In the genomic region with DNA sequence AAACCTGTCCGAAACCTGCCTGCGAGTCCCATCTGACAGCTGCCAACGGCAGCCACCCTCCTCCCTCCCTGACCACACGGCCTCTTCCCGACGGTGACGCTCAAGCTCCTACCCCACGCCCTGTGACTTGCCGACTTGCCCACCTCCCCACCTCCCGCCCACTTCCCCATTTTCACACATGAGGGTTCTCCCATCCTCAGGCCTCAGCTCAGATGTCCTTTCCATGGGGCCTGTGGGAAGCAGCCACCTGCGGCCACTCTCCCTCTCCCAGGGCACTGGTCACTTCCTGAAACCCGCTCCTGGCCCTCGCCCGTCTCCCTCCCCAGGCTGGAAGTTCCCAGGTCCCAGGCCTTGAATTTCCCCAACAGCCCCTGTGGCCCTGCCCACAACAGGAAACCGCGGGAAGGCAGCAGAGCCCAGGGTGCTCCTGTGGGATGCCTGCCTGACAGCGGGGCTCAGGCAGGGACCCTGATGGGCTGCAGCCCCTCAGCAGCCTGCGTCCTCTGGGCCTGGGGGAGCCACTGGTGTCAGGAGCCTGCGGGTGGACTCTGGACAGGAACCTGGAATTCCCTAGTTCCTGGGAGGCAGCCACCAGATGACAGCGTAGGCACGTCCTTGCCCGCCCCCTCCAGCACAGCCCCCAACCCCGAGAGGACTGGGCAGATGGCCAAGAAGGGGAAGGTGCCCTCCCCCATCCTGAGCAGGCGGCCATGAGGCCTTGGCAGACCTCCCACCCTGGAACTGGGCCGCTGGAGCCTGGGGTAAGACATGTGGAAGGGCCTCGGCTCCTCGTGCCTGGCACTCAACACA, we compare ENCODE assay signal across 8 cellular contexts.
DNase-seq lines count a peak whose midpoint lies in the region; ATAC-seq and TF ChIP-seq lines count a peak whose summit lies in the region.

No MANE protein-coding gene starts in this region.

- H3K4me1 ChIP-seq in colonic mucosa (peaks cover 8% of the 10 kb centered on the region), prostate gland (replicated peaks) (peaks cover 7% of the 10 kb centered on the region)

- H3K9me3 ChIP-seq in colonic mucosa (no peaks in the 10 kb centered on the region), prostate gland (no peaks in the 10 kb centered on the region)

- H3K9ac ChIP-seq in colonic mucosa (ENCODE audit: low read depth in 2 of 2, low read length in 2 of 2) = peak overlapping the region; percentile 10 to 30

- no peak for TF ChIP-seq CTCF in colonic mucosa (IDR thresholded peaks at IDR 0.05)
- no peak for TF ChIP-seq CTCF in prostate gland (IDR thresholded peaks at IDR 0.05)

- H3K27ac ChIP-seq in colonic mucosa (no peak overlapping the region), prostate gland (peak overlapping the region; percentile 79)

- no peaks in the 10 kb centered on the region for H3K36me3 ChIP-seq in colonic mucosa
- no peaks in the 10 kb centered on the region for H3K36me3 ChIP-seq in prostate gland

- H3K4me3 ChIP-seq in colonic mucosa (no peak overlapping the region), prostate gland (no peak overlapping the region)

- ATAC-seq in GM21360 (IDR thresholded peaks at IDR 0.05; ENCODE audit: unreplicated experiment) = no peak

- DNase-seq in SKM-1 treated with dmso at 0.1 percent for 144 hours (lab: John Stamatoyannopoulos, UW; ENCODE audit: unreplicated experiment) (peak; percentile 0), SKM-1 (lab: John Stamatoyannopoulos, UW; ENCODE audit: unreplicated experiment) (no peak), NCI-H2227 (lab: John Stamatoyannopoulos, UW; ENCODE audit: unreplicated experiment) (peak; percentile 76), colonic mucosa (peak; percentile 57), prostate gland (ENCODE audit: low spot score) (no peak), cerebellar nuclear complex (lab: John Stamatoyannopoulos, UW) (no peak)
- no peak for DNase-seq in activated effector memory CD4-positive, alpha-beta T cell treated with anti-CD3 and anti-CD28 coated beads, Interleukin-2, amount 50 U/mL, for 16 hours

- intact Hi-C loops in colonic mucosa (cut with DNase I) = no loop called here
- intact Hi-C loops in prostate gland (cut with DNase I) = no loop called here

- 21% methylated on average over 27 of the region's 27 CpGs for WGBS in prostate gland

- peaks cover 5% of the 10 kb centered on the region for H3K27me3 ChIP-seq in colonic mucosa
- no peaks in the 10 kb centered on the region for H3K27me3 ChIP-seq in prostate gland (replicated peaks; ENCODE audit: insufficient read depth)

- TF ChIP-seq POLR2A in prostate gland (IDR thresholded peaks at IDR 0.05) = no peak

Comparison
In these comparisons a context has a peak if more than half of its experiments do, and no peak if none do; other contexts are left out.
1. DNase-seq: peak in SKM-1 treated with dmso at 0.1 percent for 144 hours (single experiment), NCI-H2227 (single experiment) and colonic mucosa (single experiment); none in SKM-1 (single experiment), prostate gland (single experiment), cerebellar nuclear complex (0 of 2) and activated effector memory CD4-positive, alpha-beta T cell treated with anti-CD3 and anti-CD28 coated beads, Interleukin-2, amount 50 U/mL, for 16 hours (single experiment).